ENCODE assay signal across 1 cellular context in the genomic region with DNA sequence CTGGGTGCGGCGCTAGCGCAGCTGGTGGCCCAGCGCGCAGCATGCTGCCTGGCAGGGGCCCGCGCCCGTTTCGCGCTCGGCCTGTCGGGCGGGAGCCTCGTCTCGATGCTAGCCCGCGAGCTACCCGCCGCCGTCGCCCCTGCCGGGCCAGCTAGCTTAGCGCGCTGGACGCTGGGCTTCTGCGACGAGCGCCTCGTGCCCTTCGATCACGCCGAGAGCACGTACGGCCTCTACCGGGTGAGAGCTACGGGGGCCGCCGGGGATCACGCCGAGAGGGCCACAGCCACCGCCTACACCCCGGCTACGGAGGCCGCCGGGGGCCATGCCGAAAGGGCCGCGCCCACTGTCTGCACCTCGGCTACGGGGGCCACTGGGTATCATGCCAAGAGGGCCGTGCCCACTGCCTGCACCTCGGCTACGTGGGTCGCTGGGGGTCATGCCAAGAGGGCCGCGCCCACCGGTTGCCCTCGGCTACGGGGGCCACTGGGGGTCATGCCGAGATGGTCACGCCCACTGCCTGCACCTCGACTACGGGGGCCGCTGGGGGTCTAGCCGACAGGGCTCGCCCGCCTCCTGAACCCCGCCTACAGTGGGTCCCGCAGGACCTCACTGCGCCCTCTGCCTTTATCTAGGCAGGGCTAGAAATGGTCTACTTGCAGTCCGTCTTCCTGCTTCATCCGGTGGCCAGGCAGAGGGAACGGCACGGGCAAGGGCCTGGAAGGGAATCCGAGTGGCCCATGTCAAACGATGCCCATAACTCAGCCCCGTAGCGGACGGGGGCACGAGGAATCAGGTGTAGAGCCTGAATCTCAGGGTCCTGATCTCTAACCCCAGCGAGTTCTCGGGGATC.
A peak's percentile ranks its signal among the peaks of the same experiment; 100 is the strongest.
TF ChIP-seq lines count a peak whose summit lies in the region.

No MANE protein-coding gene starts in this region.

TF ChIP-seq in K562, 482 proteins besides CTCF, POLR2A, EP300 and RAD21 (continued from another document and continues in another):
- TF ChIP-seq, protein P1, sequence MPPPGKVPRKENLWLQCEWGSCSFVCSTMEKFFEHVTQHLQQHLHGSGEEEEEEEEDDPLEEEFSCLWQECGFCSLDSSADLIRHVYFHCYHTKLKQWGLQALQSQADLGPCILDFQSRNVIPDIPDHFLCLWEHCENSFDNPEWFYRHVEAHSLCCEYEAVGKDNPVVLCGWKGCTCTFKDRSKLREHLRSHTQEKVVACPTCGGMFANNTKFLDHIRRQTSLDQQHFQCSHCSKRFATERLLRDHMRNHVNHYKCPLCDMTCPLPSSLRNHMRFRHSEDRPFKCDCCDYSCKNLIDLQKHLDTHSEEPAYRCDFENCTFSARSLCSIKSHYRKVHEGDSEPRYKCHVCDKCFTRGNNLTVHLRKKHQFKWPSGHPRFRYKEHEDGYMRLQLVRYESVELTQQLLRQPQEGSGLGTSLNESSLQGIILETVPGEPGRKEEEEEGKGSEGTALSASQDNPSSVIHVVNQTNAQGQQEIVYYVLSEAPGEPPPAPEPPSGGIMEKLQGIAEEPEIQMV (tag; conservative IDR thresholded peaks at IDR 0.05; ENCODE audit: low read depth), result no peak
- TF ChIP-seq ZNF445 (CRISPR knock-in tag; IDR thresholded peaks at IDR 0.05; ENCODE audit: low read depth) (no peak), SOX6 (IDR thresholded peaks at IDR 0.05) (0 out of 2 replicates have a peak, but pooled peaks have one; percentile 5), XRCC5 (IDR thresholded peaks at IDR 0.05; ENCODE audit: low read depth, low read length) (peak; percentile 51; the same call in 1 of the 2 replicates), RHOXF2B (CRISPR knock-in tag; conservative IDR thresholded peaks at IDR 0.05) (no peak), PPARD (CRISPR knock-in tag; IDR thresholded peaks at IDR 0.05) (no peak), ZNF57 (CRISPR knock-in tag; IDR thresholded peaks at IDR 0.05) (no peak), ELF4 (CRISPR knock-in tag; IDR thresholded peaks at IDR 0.05) (no peak), ZNF324 (CRISPR knock-in tag; IDR thresholded peaks at IDR 0.05) (no peak), RBM39 (optimal IDR thresholded peaks at IDR 0.05; ENCODE audit: low read depth, low read length) (no peak), MIER1 (IDR thresholded peaks at IDR 0.05; ENCODE audit: low read depth) (no peak), ZBTB17 (CRISPR knock-in tag; IDR thresholded peaks at IDR 0.05) (peak; percentile 59), MEF2A (IDR thresholded peaks at IDR 0.05; ENCODE audit: control insufficient read depth, low read depth, low read length) (no peak), ZNF561 (CRISPR knock-in tag; conservative IDR thresholded peaks at IDR 0.05) (no peak), PURB (CRISPR knock-in tag; IDR thresholded peaks at IDR 0.05; ENCODE audit: low read depth) (no peak), JUND (IDR thresholded peaks at IDR 0.05; ENCODE audit: borderline replicate concordance, low read depth, low read length) (no peak; the same call in 1 of the 2 replicates), JUND (tag; IDR thresholded peaks at IDR 0.05; ENCODE audit: borderline replicate concordance, low read depth, low read length) (peak; percentile 22; the same call in 1 of the 3 replicates), HDAC8 (tag; IDR thresholded peaks at IDR 0.05) (peak; percentile 78; the same call in 1 of the 2 replicates), NEUROD1 (IDR thresholded peaks at IDR 0.05; ENCODE audit: borderline replicate concordance, low read depth, low read length, partially characterized antibody) (peak; percentile 62), ETV6 (IDR thresholded peaks at IDR 0.05; ENCODE audit: borderline replicate concordance in 1 of 2, low read depth in 2 of 2, low read length in 1 of 2) (no peak), ETV6 (CRISPR knock-in tag; IDR thresholded peaks at IDR 0.05; ENCODE audit: borderline replicate concordance) (peak; percentile 45), SNRNP70 (optimal IDR thresholded peaks at IDR 0.05; ENCODE audit: low read depth, low read length) (no peak), RFX5 (IDR thresholded peaks at IDR 0.05; ENCODE audit: low read depth, low read length) (no peak), ZNF785 (CRISPR knock-in tag; IDR thresholded peaks at IDR 0.05) (no peak), PCBP1 (IDR thresholded peaks at IDR 0.05; ENCODE audit: low read depth, low read length, poor library complexity, severe bottlenecking) (no peak), SAFB (IDR thresholded peaks at IDR 0.05; ENCODE audit: borderline replicate concordance, low read depth, low read length) (no peak), ZNF408 (CRISPR knock-in tag; IDR thresholded peaks at IDR 0.05; ENCODE audit: low read depth) (no peak), ZNF24 (IDR thresholded peaks at IDR 0.05) (no peak), L3MBTL2 (IDR thresholded peaks at IDR 0.05) (peak; percentile 100), RNF2 (IDR thresholded peaks at IDR 0.05) (peak; percentile 51; the same call in 1 of the 2 replicates), RBM25 (IDR thresholded peaks at IDR 0.05; ENCODE audit: low read depth, low read length, severe bottlenecking) (no peak), KDM4B (IDR thresholded peaks at IDR 0.05; ENCODE audit: borderline replicate concordance in 2 of 2, low read depth in 1 of 2) (no peak), ZZZ3 (IDR thresholded peaks at IDR 0.05) (no peak), MYC (IDR thresholded peaks at IDR 0.05; ENCODE audit: low read depth, low read length) (peak; percentile 77), MYC (CRISPR knock-in tag; IDR thresholded peaks at IDR 0.05; ENCODE audit: borderline replicate concordance, low read depth) (no peak; the same call in 1 of the 2 replicates), RB1 (IDR thresholded peaks at IDR 0.05; ENCODE audit: low read depth) (peak; percentile 13; the same call in 1 of the 2 replicates), SMARCE1 (IDR thresholded peaks at IDR 0.05) (no peak)
- TF ChIP-seq, protein P2, sequence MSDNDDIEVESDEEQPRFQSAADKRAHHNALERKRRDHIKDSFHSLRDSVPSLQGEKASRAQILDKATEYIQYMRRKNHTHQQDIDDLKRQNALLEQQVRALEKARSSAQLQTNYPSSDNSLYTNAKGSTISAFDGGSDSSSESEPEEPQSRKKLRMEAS (CRISPR knock-in tag; IDR thresholded peaks at IDR 0.05), result peak; percentile 93
- TF ChIP-seq, protein P3, sequence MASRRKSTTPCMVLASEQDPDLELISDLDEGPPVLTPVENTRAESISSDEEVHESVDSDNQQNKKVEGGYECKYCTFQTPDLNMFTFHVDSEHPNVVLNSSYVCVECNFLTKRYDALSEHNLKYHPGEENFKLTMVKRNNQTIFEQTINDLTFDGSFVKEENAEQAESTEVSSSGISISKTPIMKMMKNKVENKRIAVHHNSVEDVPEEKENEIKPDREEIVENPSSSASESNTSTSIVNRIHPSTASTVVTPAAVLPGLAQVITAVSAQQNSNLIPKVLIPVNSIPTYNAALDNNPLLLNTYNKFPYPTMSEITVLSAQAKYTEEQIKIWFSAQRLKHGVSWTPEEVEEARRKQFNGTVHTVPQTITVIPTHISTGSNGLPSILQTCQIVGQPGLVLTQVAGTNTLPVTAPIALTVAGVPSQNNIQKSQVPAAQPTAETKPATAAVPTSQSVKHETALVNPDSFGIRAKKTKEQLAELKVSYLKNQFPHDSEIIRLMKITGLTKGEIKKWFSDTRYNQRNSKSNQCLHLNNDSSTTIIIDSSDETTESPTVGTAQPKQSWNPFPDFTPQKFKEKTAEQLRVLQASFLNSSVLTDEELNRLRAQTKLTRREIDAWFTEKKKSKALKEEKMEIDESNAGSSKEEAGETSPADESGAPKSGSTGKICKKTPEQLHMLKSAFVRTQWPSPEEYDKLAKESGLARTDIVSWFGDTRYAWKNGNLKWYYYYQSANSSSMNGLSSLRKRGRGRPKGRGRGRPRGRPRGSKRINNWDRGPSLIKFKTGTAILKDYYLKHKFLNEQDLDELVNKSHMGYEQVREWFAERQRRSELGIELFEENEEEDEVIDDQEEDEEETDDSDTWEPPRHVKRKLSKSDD (conservative IDR thresholded peaks at IDR 0.05; ENCODE audit: low read length), result no peak
- TF ChIP-seq, protein P4, sequence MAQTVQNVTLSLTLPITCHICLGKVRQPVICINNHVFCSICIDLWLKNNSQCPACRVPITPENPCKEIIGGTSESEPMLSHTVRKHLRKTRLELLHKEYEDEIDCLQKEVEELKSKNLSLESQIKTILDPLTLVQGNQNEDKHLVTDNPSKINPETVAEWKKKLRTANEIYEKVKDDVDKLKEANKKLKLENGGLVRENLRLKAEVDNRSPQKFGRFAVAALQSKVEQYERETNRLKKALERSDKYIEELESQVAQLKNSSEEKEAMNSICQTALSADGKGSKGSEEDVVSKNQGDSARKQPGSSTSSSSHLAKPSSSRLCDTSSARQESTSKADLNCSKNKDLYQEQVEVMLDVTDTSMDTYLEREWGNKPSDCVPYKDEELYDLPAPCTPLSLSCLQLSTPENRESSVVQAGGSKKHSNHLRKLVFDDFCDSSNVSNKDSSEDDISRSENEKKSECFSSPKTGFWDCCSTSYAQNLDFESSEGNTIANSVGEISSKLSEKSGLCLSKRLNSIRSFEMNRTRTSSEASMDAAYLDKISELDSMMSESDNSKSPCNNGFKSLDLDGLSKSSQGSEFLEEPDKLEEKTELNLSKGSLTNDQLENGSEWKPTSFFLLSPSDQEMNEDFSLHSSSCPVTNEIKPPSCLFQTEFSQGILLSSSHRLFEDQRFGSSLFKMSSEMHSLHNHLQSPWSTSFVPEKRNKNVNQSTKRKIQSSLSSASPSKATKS (CRISPR knock-in tag; IDR thresholded peaks at IDR 0.05), result no peak
- TF ChIP-seq, protein P5, sequence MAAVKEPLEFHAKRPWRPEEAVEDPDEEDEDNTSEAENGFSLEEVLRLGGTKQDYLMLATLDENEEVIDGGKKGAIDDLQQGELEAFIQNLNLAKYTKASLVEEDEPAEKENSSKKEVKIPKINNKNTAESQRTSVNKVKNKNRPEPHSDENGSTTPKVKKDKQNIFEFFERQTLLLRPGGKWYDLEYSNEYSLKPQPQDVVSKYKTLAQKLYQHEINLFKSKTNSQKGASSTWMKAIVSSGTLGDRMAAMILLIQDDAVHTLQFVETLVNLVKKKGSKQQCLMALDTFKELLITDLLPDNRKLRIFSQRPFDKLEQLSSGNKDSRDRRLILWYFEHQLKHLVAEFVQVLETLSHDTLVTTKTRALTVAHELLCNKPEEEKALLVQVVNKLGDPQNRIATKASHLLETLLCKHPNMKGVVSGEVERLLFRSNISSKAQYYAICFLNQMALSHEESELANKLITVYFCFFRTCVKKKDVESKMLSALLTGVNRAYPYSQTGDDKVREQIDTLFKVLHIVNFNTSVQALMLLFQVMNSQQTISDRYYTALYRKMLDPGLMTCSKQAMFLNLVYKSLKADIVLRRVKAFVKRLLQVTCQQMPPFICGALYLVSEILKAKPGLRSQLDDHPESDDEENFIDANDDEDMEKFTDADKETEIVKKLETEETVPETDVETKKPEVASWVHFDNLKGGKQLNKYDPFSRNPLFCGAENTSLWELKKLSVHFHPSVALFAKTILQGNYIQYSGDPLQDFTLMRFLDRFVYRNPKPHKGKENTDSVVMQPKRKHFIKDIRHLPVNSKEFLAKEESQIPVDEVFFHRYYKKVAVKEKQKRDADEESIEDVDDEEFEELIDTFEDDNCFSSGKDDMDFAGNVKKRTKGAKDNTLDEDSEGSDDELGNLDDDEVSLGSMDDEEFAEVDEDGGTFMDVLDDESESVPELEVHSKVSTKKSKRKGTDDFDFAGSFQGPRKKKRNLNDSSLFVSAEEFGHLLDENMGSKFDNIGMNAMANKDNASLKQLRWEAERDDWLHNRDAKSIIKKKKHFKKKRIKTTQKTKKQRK (IDR thresholded peaks at IDR 0.05; ENCODE audit: borderline replicate concordance, low read depth, low read length), result no peak
- TF ChIP-seq, protein P6, sequence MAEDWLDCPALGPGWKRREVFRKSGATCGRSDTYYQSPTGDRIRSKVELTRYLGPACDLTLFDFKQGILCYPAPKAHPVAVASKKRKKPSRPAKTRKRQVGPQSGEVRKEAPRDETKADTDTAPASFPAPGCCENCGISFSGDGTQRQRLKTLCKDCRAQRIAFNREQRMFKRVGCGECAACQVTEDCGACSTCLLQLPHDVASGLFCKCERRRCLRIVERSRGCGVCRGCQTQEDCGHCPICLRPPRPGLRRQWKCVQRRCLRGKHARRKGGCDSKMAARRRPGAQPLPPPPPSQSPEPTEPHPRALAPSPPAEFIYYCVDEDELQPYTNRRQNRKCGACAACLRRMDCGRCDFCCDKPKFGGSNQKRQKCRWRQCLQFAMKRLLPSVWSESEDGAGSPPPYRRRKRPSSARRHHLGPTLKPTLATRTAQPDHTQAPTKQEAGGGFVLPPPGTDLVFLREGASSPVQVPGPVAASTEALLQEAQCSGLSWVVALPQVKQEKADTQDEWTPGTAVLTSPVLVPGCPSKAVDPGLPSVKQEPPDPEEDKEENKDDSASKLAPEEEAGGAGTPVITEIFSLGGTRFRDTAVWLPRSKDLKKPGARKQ (CRISPR knock-in tag; IDR thresholded peaks at IDR 0.05), result no peak
- TF ChIP-seq, protein P7, sequence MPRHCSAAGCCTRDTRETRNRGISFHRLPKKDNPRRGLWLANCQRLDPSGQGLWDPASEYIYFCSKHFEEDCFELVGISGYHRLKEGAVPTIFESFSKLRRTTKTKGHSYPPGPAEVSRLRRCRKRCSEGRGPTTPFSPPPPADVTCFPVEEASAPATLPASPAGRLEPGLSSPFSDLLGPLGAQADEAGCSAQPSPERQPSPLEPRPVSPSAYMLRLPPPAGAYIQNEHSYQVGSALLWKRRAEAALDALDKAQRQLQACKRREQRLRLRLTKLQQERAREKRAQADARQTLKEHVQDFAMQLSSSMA (CRISPR knock-in tag; IDR thresholded peaks at IDR 0.05), result no peak
- TF ChIP-seq, protein P8, sequence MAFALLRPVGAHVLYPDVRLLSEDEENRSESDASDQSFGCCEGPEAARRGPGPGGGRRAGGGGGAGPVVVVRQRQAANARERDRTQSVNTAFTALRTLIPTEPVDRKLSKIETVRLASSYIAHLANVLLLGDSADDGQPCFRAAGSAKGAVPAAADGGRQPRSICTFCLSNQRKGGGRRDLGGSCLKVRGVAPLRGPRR (CRISPR knock-in tag; IDR thresholded peaks at IDR 0.05), result no peak
- TF ChIP-seq, protein P9, sequence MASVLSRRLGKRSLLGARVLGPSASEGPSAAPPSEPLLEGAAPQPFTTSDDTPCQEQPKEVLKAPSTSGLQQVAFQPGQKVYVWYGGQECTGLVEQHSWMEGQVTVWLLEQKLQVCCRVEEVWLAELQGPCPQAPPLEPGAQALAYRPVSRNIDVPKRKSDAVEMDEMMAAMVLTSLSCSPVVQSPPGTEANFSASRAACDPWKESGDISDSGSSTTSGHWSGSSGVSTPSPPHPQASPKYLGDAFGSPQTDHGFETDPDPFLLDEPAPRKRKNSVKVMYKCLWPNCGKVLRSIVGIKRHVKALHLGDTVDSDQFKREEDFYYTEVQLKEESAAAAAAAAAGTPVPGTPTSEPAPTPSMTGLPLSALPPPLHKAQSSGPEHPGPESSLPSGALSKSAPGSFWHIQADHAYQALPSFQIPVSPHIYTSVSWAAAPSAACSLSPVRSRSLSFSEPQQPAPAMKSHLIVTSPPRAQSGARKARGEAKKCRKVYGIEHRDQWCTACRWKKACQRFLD (CRISPR knock-in tag; IDR thresholded peaks at IDR 0.05), result peak; percentile 28; the same call in 1 of the 2 replicates
- TF ChIP-seq, protein P10, sequence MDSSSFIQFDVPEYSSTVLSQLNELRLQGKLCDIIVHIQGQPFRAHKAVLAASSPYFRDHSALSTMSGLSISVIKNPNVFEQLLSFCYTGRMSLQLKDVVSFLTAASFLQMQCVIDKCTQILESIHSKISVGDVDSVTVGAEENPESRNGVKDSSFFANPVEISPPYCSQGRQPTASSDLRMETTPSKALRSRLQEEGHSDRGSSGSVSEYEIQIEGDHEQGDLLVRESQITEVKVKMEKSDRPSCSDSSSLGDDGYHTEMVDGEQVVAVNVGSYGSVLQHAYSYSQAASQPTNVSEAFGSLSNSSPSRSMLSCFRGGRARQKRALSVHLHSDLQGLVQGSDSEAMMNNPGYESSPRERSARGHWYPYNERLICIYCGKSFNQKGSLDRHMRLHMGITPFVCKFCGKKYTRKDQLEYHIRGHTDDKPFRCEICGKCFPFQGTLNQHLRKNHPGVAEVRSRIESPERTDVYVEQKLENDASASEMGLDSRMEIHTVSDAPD (CRISPR knock-in tag; IDR thresholded peaks at IDR 0.05), result no peak
